11 cellular contexts compared by ENCODE assay signal in genomic region chr18:12253517-12254136, GRCh38. TPM values are rescaled to one million over a fixed set of nuclear protein-coding genes. Genes with fewer than 3 reads are reported as not detected.
A peak's percentile ranks its signal among the peaks of the same experiment; 100 is the strongest.
DNase-seq lines count a peak whose midpoint lies in the region; ATAC-seq, FAIRE-seq and TF ChIP-seq lines count a peak whose summit lies in the region.
"Had no signal": no experiment of that assay in that cellular context is flagged by ENCODE, and none has a peak within 500 bp of the region (broad histone marks: within the 10 kb centered on the region; RNA-seq: fewer than 3 reads in every experiment).

No MANE protein-coding gene starts in this region.

- no peak for TF ChIP-seq RAD21 in A549 (conservative IDR thresholded peaks at IDR 0.05 in 1 of 2, IDR thresholded peaks at IDR 0.05 in 1 of 2)

- H3K27me3 Mint-ChIP-seq in nephron progenitor cell (ENCODE audit: low read depth, poor library complexity), result peaks cover 93% of the 10 kb centered on the region

- H3K36me3 Mint-ChIP-seq in nephron progenitor cell (ENCODE audit: low read depth), result no peaks in the 10 kb centered on the region
- H3K36me3 Mint-ChIP-seq: CD8-positive, alpha-beta T cell had no signal

- FAIRE-seq in A549 (lab: Jason Lieb, UNC), result no peak

- WGBS in A549 (ENCODE audit: missing lambda C conversion rate), result 29% methylated on average over 16 of the region's 26 CpGs
- WGBS in gastroesophageal sphincter (ENCODE audit: low coverage in 1 of 2), 2 donors, result 20% methylated on average over 13 of the region's 26 CpGs; no CpG with 5 or more reads in 1 of the 2 donors

- H3K9me3 ChIP-seq in A549, result no peaks in the 10 kb centered on the region
- no peaks in the 10 kb centered on the region for H3K9me3 ChIP-seq in gastroesophageal sphincter
- H3K9me3 ChIP-seq: MG63 had no signal

- H3K27ac ChIP-seq in A549 (no peak overlapping the region), gastroesophageal sphincter (no peak overlapping the region)

- TF ChIP-seq EP300 in A549 (IDR thresholded peaks at IDR 0.05) (no peak), gastroesophageal sphincter (IDR thresholded peaks at IDR 0.05) (no peak)

- H3K27ac Mint-ChIP-seq in nephron progenitor cell, result no peak overlapping the region
- H3K27ac Mint-ChIP-seq: CD8-positive, alpha-beta T cell had no signal

- H3K4me1 ChIP-seq in A549 (no peaks in the 10 kb centered on the region), gastroesophageal sphincter (peaks cover 0 to 23% (median 17%) of the 10 kb centered on the region in 3 donors)

- peaks cover 55% of the 10 kb centered on the region for H3K27me3 ChIP-seq in gastroesophageal sphincter

- H3K9me3 Mint-ChIP-seq in nephron progenitor cell, result peaks cover 5% of the 10 kb centered on the region
- H3K9me3 Mint-ChIP-seq: CD8-positive, alpha-beta T cell had no signal

- no peak for DNase-seq in A549 (ENCODE audit: low read depth in 1 of 2, low spot score in 1 of 2)
- peak; percentile 12 for DNase-seq in NCI-H510A (lab: John Stamatoyannopoulos, UW)
- DNase-seq in nephron progenitor cell, result peak; percentile 34
- no peak for DNase-seq in NK-92 treated with Interleukin-12 subunit alpha and Interleukin-12 subunit beta, amount 100 ng/mL, for 24 hours (lab: John Stamatoyannopoulos, UW)
- DNase-seq: activated CD8-positive, alpha-beta memory T cell treated with anti-CD3 and anti-CD28 coated beads, Interleukin-2, amount 50 U/mL, for 4 hours; CD8-positive, alpha-beta T cell; MG63 had no signal

- ATAC-seq in A549 (peak in 1 of 2 experiments; percentile 51; a peak in 3 of 6 replicates), gastroesophageal sphincter (no peak), HG02763 (IDR thresholded peaks at IDR 0.05; ENCODE audit: unreplicated experiment) (no peak), HG03025 (IDR thresholded peaks at IDR 0.05; ENCODE audit: low FRiP score, unreplicated experiment) (no peak), HG03097 (IDR thresholded peaks at IDR 0.05; ENCODE audit: low FRiP score, unreplicated experiment) (no peak)
- ATAC-seq: CD8-positive, alpha-beta T cell had no signal

- TF ChIP-seq CTCF in A549 (IDR thresholded peaks at IDR 0.05), result no peak
- TF ChIP-seq CTCF in gastroesophageal sphincter (IDR thresholded peaks at IDR 0.05), result no peak
- no peak for TF ChIP-seq CTCF in nephron progenitor cell (IDR thresholded peaks at IDR 0.05)

- H3K36me3 ChIP-seq in gastroesophageal sphincter, result no peaks in the 10 kb centered on the region
- H3K36me3 ChIP-seq: MG63 had no signal

- H3K4me3 Mint-ChIP-seq in nephron progenitor cell, result peak overlapping the region; percentile 81
- H3K4me3 Mint-ChIP-seq: CD8-positive, alpha-beta T cell had no signal

- H3K4me3 ChIP-seq in A549 (peak overlapping the region; percentile 30; the same call in 2 of the 3 replicates), gastroesophageal sphincter (peak overlapping the region; percentile 3 to 49)
- H3K4me3 ChIP-seq: MG63 had no signal

- POLR2A ChIA-PET in A549 (lab: Yijun Ruan, JAX), result no interaction called here

- peaks cover 39% of the 10 kb centered on the region for H3K4me1 Mint-ChIP-seq in nephron progenitor cell

- CTCF ChIA-PET in A549 (lab: Yijun Ruan, JAX), result interaction anchor here (0.8 to 1.7 kb wide), 2 partner anchors 58 to 162 kb away, joined by 3 to 4 read pairs; no protein-coding TSS in a partner anchor

- H3K4me2 ChIP-seq in A549, result peak overlapping the region; percentile 76

- TF ChIP-seq POLR2A in A549 (IDR thresholded peaks at IDR 0.05; ENCODE audit: low read length) (no peak), gastroesophageal sphincter (IDR thresholded peaks at IDR 0.05) (no peak)

TF ChIP-seq in A549, 52 proteins besides CTCF, POLR2A, EP300 and RAD21:
- TF ChIP-seq GATA3 (IDR thresholded peaks at IDR 0.05; ENCODE audit: borderline replicate concordance) (no peak), MAFK (IDR thresholded peaks at IDR 0.05; ENCODE audit: partially characterized antibody) (no peak), HEYL (CRISPR knock-in tag; IDR thresholded peaks at IDR 0.05) (no peak), KDM5A (IDR thresholded peaks at IDR 0.05) (no peak), SREBF2 (IDR thresholded peaks at IDR 0.05) (no peak), NR3C1 (IDR thresholded peaks at IDR 0.05) (no peak), HDAC2 (IDR thresholded peaks at IDR 0.05) (no peak), PHF8 (IDR thresholded peaks at IDR 0.05; ENCODE audit: borderline replicate concordance, low read depth) (no peak), CBX8 (IDR thresholded peaks at IDR 0.05) (no peak), CHD4 (IDR thresholded peaks at IDR 0.05; ENCODE audit: borderline replicate concordance) (no peak), FOSL2 (IDR thresholded peaks at IDR 0.05) (no peak), FOSL2 (CRISPR knock-in tag; IDR thresholded peaks at IDR 0.05) (no peak), BHLHE40 (IDR thresholded peaks at IDR 0.05; ENCODE audit: low read depth, low read length) (no peak), NPAS2 (CRISPR knock-in tag; IDR thresholded peaks at IDR 0.05; ENCODE audit: borderline replicate concordance) (no peak), FOSB (CRISPR knock-in tag; IDR thresholded peaks at IDR 0.05) (no peak)
- TF ChIP-seq, protein P1, sequence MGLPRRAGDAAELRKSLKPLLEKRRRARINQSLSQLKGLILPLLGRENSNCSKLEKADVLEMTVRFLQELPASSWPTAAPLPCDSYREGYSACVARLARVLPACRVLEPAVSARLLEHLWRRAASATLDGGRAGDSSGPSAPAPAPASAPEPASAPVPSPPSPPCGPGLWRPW (IDR thresholded peaks at IDR 0.05), result no peak
- TF ChIP-seq, protein P2, sequence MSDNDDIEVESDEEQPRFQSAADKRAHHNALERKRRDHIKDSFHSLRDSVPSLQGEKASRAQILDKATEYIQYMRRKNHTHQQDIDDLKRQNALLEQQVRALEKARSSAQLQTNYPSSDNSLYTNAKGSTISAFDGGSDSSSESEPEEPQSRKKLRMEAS (IDR thresholded peaks at IDR 0.05), result no peak
TF ChIP-seq in A549: peak in this region for 0.

RNA-seq across cellular contexts. Expression of gene CIDEA, which starts 0.5 kb away (rescaled TPM):
- polyA plus RNA-seq in A549 (2011; rRNA removed) (not detected in 2 replicates), A549 (2017; fragmentation: RNase III; extraction: RNeasy Plus Mini Kit Qiagen cat#74134 plus additional on column Dnase treatment) (not detected in 3 replicates)
- not detected in 2 replicates for polyA plus RNA-seq in A549 (2012; cell fraction: cytosol; rRNA removed)
- not detected in 2 replicates for polyA plus RNA-seq in A549 (2012; cell fraction: nucleus; rRNA removed)
- not detected in 2 replicates for polyA minus RNA-seq in A549 (2011; rRNA and poly(A)+ RNA removed)
- 1 to 10 TPM in 1 of 4 donors, under 1 TPM in 2, not detected in 1; 0.31 to 5.1 (median 0.59) TPM for total RNA-seq in gastroesophageal sphincter
- total RNA-seq: CD8-positive, alpha-beta T cell had no signal

RNA-seq across cellular contexts. Expression of gene TUBB6, which starts 54.4 kb away (rescaled TPM):
- polyA plus RNA-seq in A549 (2011; rRNA removed) (83.7 and 88.5 TPM in 2 replicates), A549 (2017; fragmentation: RNase III; extraction: RNeasy Plus Mini Kit Qiagen cat#74134 plus additional on column Dnase treatment) (235 to 259 TPM (median 235 TPM) in 3 replicates)
- polyA plus RNA-seq in A549 (2012; cell fraction: cytosol; rRNA removed), result 359 and 471 TPM in 2 replicates
- polyA plus RNA-seq in A549 (2012; cell fraction: nucleus; rRNA removed), result 409 and 668 TPM in 2 replicates
- 81.7 and 95.6 TPM in 2 replicates for polyA minus RNA-seq in A549 (2011; rRNA and poly(A)+ RNA removed)
- 100 to 1,000 TPM; 398 to 983 (median 654) TPM for total RNA-seq in gastroesophageal sphincter

Comparison
In these comparisons a context has a peak if more than half of its experiments do, and no peak if none do; other contexts are left out.
1. DNase-seq: peak in NCI-H510A (single experiment) and nephron progenitor cell (single experiment); none in A549 (0 of 2) and NK-92 treated with Interleukin-12 subunit alpha and Interleukin-12 subunit beta, amount 100 ng/mL, for 24 hours (single experiment).